ENCODE assay signal across 8 cellular contexts in the genomic region with DNA sequence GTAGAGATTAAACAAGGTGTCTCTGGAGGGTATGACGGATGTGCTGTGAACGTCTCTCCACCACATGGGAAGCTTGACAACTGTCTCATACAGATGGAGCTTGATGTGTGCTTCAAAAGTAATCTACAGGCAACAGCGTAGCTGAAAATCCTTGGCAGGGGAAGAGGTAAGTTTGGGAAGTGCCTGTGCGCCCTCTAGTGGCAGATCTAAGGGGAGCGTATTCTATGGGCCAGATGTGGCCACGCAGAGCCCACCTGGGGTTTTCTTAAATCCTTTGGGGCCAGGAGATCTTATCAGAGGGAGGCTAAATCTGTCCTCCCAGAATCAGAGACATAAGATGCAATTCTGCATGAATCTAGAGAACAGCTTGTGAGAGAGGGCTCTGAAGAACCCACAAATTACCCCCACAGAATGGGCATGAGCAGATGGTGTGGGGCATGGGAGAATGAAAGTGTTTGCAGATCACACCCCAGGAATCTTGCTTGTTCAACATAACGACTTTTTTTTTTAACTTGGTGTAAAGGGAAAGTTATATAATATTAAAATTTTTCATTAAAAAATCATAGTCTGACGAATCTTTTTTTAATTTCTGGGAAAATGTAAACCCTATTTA.
A peak's percentile ranks its signal among the peaks of the same experiment; 100 is the strongest.
DNase-seq lines count a peak whose midpoint lies in the region; ATAC-seq and TF ChIP-seq lines count a peak whose summit lies in the region.

No MANE protein-coding gene starts in this region.

- ATAC-seq in GM19467 (IDR thresholded peaks at IDR 0.05; ENCODE audit: unreplicated experiment) = peak; percentile 77

- peak; percentile 58 to 77 (median 62) for TF ChIP-seq CTCF in uterus (IDR thresholded peaks at IDR 0.05)

- H3K9me3 ChIP-seq in SJCRH30 (replicated peaks) = no peaks in the 10 kb centered on the region; the same call in 1 of the 2 replicates
- no peaks in the 10 kb centered on the region for H3K9me3 ChIP-seq in uterus

- TF ChIP-seq POLR2A in uterus (IDR thresholded peaks at IDR 0.05) = no peak

- H3K4me1 ChIP-seq in SJCRH30 = no peaks in the 10 kb centered on the region
- no peaks in the 10 kb centered on the region for H3K4me1 ChIP-seq in uterus

- H3K4me3 ChIP-seq in SJCRH30 = no peak overlapping the region
- H3K4me3 ChIP-seq in uterus = no peak overlapping the region

- H3K27ac ChIP-seq in SJCRH30 (no peak overlapping the region), uterus (no peak overlapping the region)

- H3K36me3 ChIP-seq in SJCRH30 (no peaks in the 10 kb centered on the region), uterus (no peaks in the 10 kb centered on the region)

- intact Hi-C loops in posterior cingulate gyrus (cut with DNase I) = no loop called here
- intact Hi-C loops in uterus (cut with DNase I; ENCODE audit: low total_unique reads) = no loop called here

- DNase-seq in COR-L47 (lab: John Stamatoyannopoulos, UW) (peak; percentile 11), KG1 (lab: John Stamatoyannopoulos, UW) (peak; percentile 12), SJCRH30 (peak; percentile 63 to 84), glomerular visceral epithelial cell (ENCODE audit: extremely low spot score) (peak; percentile 59), posterior cingulate gyrus (peak in 7 of 10 donors; percentile 35 to 92 (median 56)), uterus (peak; percentile 52)
- DNase-seq in activated naive CD4-positive, alpha-beta T cell (lab: John Stamatoyannopoulos, UW) = peak; percentile 5 to 42 (median 22)

- H3K27me3 ChIP-seq in SJCRH30 (no peaks in the 10 kb centered on the region), uterus (no peaks in the 10 kb centered on the region)

Comparison
In these comparisons a context has a peak if more than half of its experiments do, and no peak if none do; other contexts are left out.
1. DNase-seq: peak in every context shown above with its lines; median percentile 74 in SJCRH30; 59 in glomerular visceral epithelial cell; 56 in posterior cingulate gyrus; 52 in uterus; 22 in activated naive CD4-positive, alpha-beta T cell; 12 in KG1; 11 in COR-L47.